ENCODE assay signal across 10 cellular contexts in genomic region chr6:4732691-4733315, GRCh38. TPM values are rescaled to one million over a fixed set of nuclear protein-coding genes. Genes with fewer than 3 reads are reported as not detected.
DNase-seq lines count a peak whose midpoint lies in the region; ATAC-seq lines count a peak whose summit lies in the region.
"Had no signal": no experiment of that assay in that cellular context is flagged by ENCODE, and none has a peak within 500 bp of the region (broad histone marks: within the 10 kb centered on the region; RNA-seq: fewer than 3 reads in every experiment).

No MANE protein-coding gene starts in this region.

- peaks cover 6 to 12% (median 10%) of the 10 kb centered on the region in 3 donors for H3K4me1 Mint-ChIP-seq in CD8-positive, alpha-beta memory T cell

- no peaks in the 10 kb centered on the region for H3K4me1 ChIP-seq in CD8-positive, alpha-beta memory T cell (ENCODE audit: insufficient read depth, low read length)
- H3K4me1 ChIP-seq in Karpas-422 (ENCODE audit: low read length): no peaks in the 10 kb centered on the region

- no peaks in the 10 kb centered on the region for H3K27me3 ChIP-seq in CD8-positive, alpha-beta memory T cell (ENCODE audit: insufficient read depth, low read length, poor library complexity, severe bottlenecking)
- H3K27me3 ChIP-seq in Karpas-422 (ENCODE audit: low read length): no peaks in the 10 kb centered on the region

- DNase-seq in CD8-positive, alpha-beta memory T cell: no peak
- DNase-seq in NCI-H69 (lab: John Stamatoyannopoulos, UW): peak; percentile 79
- DNase-seq in ecto neural progenitor cell (ENCODE audit: low spot score): peak; percentile 62
- peak; percentile 18 for DNase-seq in mucosa of gallbladder (ENCODE audit: low spot score)
- DNase-seq in Karpas-422: no peak
- no peak for DNase-seq in NCI-H82 treated with DMSO at 0.1 percent for 48 hours (lab: John Stamatoyannopoulos, UW; ENCODE audit: unreplicated experiment)

- H3K36me3 ChIP-seq in CD8-positive, alpha-beta memory T cell (ENCODE audit: insufficient read depth, low read length): no peaks in the 10 kb centered on the region
- no peaks in the 10 kb centered on the region for H3K36me3 ChIP-seq in Karpas-422 (ENCODE audit: insufficient read depth, low read length)

- no peaks in the 10 kb centered on the region for H3K79me2 ChIP-seq in Karpas-422 (ENCODE audit: low read length)

- H3K36me3 Mint-ChIP-seq in CD8-positive, alpha-beta memory T cell: no peaks in the 10 kb centered on the region

- H3K9me3 Mint-ChIP-seq in CD8-positive, alpha-beta memory T cell: no peaks in the 10 kb centered on the region
- H3K9me3 Mint-ChIP-seq: central memory CD8-positive, alpha-beta T cell; stimulated activated naive CD8-positive, alpha-beta T cell treated with anti-CD3 and anti-CD28 coated beads, Interleukin-15, Interleukin-2, amounts not matched to agents 100 ng/mL and 50 ng/mL, for 24 hours had no signal

- H3K27me3 Mint-ChIP-seq in CD8-positive, alpha-beta memory T cell: peaks cover 16 to 32% of the 10 kb centered on the region in 2 donors

- no peak overlapping the region for H3K9ac ChIP-seq in Karpas-422 (ENCODE audit: low read length)

- ATAC-seq in GM18907 (IDR thresholded peaks at IDR 0.05; ENCODE audit: unreplicated experiment) (no peak), HG02759 (IDR thresholded peaks at IDR 0.05; ENCODE audit: unreplicated experiment) (no peak)

- POLR2A ChIA-PET in CD8-positive, alpha-beta memory T cell (lab: Charles Lee): no interaction called here

- no peak overlapping the region for H3K4me3 Mint-ChIP-seq in CD8-positive, alpha-beta memory T cell
- H3K4me3 Mint-ChIP-seq: central memory CD8-positive, alpha-beta T cell; stimulated activated naive CD8-positive, alpha-beta T cell treated with anti-CD3 and anti-CD28 coated beads, Interleukin-15, Interleukin-2, amounts not matched to agents 100 ng/mL and 50 ng/mL, for 24 hours had no signal

- CTCF ChIA-PET in CD8-positive, alpha-beta memory T cell (lab: Charles Lee): no interaction called here

- H3K27ac ChIP-seq in CD8-positive, alpha-beta memory T cell (ENCODE audit: low read depth, low read length): peak overlapping the region; percentile 12
- no peak overlapping the region for H3K27ac ChIP-seq in Karpas-422 (ENCODE audit: low read length)

- no peak overlapping the region for H2AFZ ChIP-seq in Karpas-422 (ENCODE audit: low read length)

- no peak overlapping the region for H3K4me3 ChIP-seq in CD8-positive, alpha-beta memory T cell (ENCODE audit: low read length)
- H3K4me3 ChIP-seq in Karpas-422 (ENCODE audit: low read length): no peak overlapping the region

- H3K4me2 ChIP-seq in Karpas-422 (ENCODE audit: low read depth, low read length, poor library complexity, severe bottlenecking): no peak overlapping the region

- no peak overlapping the region for H3K27ac Mint-ChIP-seq in CD8-positive, alpha-beta memory T cell
- H3K27ac Mint-ChIP-seq: stimulated activated naive CD8-positive, alpha-beta T cell treated with anti-CD3 and anti-CD28 coated beads, Interleukin-15, Interleukin-2, amounts not matched to agents 100 ng/mL and 50 ng/mL, for 24 hours had no signal

- H3K9me2 ChIP-seq in Karpas-422 (replicated peaks; ENCODE audit: insufficient read depth, low read length): no peaks in the 10 kb centered on the region

- H4K20me1 ChIP-seq in Karpas-422 (ENCODE audit: insufficient read depth, low read depth, low read length): no peaks in the 10 kb centered on the region

- H3K9me3 ChIP-seq in CD8-positive, alpha-beta memory T cell (ENCODE audit: low read length): no peaks in the 10 kb centered on the region
- H3K9me3 ChIP-seq in Karpas-422 (ENCODE audit: low read length): no peaks in the 10 kb centered on the region

RNA-seq across cellular contexts. Expression of gene CDYL, which starts 43.4 kb away (rescaled TPM):
- 10 to 100 TPM; 31.7 to 32.2 TPM for total RNA-seq in CD8-positive, alpha-beta memory T cell
- 7.5 TPM for polyA plus RNA-seq in CD8-positive, alpha-beta memory T cell
- 30.4 TPM for total RNA-seq in mucosa of gallbladder
- total RNA-seq in Karpas-422 (2014; rRNA removed; shearing (Covaris generic); ENCODE audit: low replicate concordance): 4.2 and 16.4 TPM in 2 replicates

Comparison
In these comparisons a context has a peak if more than half of its experiments do, and no peak if none do; other contexts are left out.
1. DNase-seq: peak in NCI-H69 (single experiment), ecto neural progenitor cell (single experiment) and mucosa of gallbladder (single experiment); none in CD8-positive, alpha-beta memory T cell (0 of 5), Karpas-422 (single experiment) and NCI-H82 treated with DMSO at 0.1 percent for 48 hours (single experiment).